In genomic region chr1:20508411-20508771, GRCh38 we compare ENCODE assay signal across 8 cellular contexts. TPM values are rescaled to one million over a fixed set of nuclear protein-coding genes. Genes with fewer than 3 reads are reported as not detected.
DNase-seq lines count a peak whose midpoint lies in the region; ATAC-seq lines count a peak whose summit lies in the region.

No MANE protein-coding gene starts in this region.

- H3K36me3 ChIP-seq in ACC112 (ENCODE audit: insufficient read depth, low read length) (peaks cover 7% of the 10 kb centered on the region; the same call in 1 of the 2 replicates), muscle layer of colon (ENCODE audit: insufficient read depth, low read length) (peaks cover 8% of the 10 kb centered on the region)

- H2AFZ ChIP-seq in ACC112 (ENCODE audit: low read length, unreplicated experiment), result peak overlapping the region; percentile 84

- peak overlapping the region; percentile 46 to 95 (median 95) for H3K27ac Mint-ChIP-seq in IgD-negative memory B cell
- H3K27ac Mint-ChIP-seq in central memory CD8-positive, alpha-beta T cell (ENCODE audit: low read depth), result peak overlapping the region; percentile 91

- no peaks in the 10 kb centered on the region for H3K9me3 Mint-ChIP-seq in IgD-negative memory B cell
- H3K9me3 Mint-ChIP-seq in central memory CD8-positive, alpha-beta T cell, result no peaks in the 10 kb centered on the region

- peaks cover 11 to 23% (median 15%) of the 10 kb centered on the region in 3 donors for H3K4me1 Mint-ChIP-seq in IgD-negative memory B cell
- peaks cover 24% of the 10 kb centered on the region for H3K4me1 Mint-ChIP-seq in central memory CD8-positive, alpha-beta T cell

- H3K27me3 ChIP-seq in ACC112 (ENCODE audit: insufficient read depth, low read length) (no peaks in the 10 kb centered on the region), muscle layer of colon (ENCODE audit: control insufficient read depth in 1 of 2, insufficient read depth in 2 of 2, low read length in 2 of 2) (no peaks in the 10 kb centered on the region)

- no peaks in the 10 kb centered on the region for H3K36me3 Mint-ChIP-seq in IgD-negative memory B cell
- H3K36me3 Mint-ChIP-seq in central memory CD8-positive, alpha-beta T cell (ENCODE audit: insufficient read depth), result peaks cover 15% of the 10 kb centered on the region

- ATAC-seq in central memory CD8-positive, alpha-beta T cell (replicated peaks; ENCODE audit: extremely low read depth, poor library complexity, severe bottlenecking), result no peak
- no peak for ATAC-seq in HG03469 (IDR thresholded peaks at IDR 0.05; ENCODE audit: unreplicated experiment)
- no peak for ATAC-seq in GM19467 (IDR thresholded peaks at IDR 0.05; ENCODE audit: unreplicated experiment)

- peak overlapping the region; percentile 83 to 95 (median 92) for H3K4me3 Mint-ChIP-seq in IgD-negative memory B cell
- H3K4me3 Mint-ChIP-seq in central memory CD8-positive, alpha-beta T cell, result peak overlapping the region; percentile 85

- peaks cover 10% of the 10 kb centered on the region for H3K27me3 Mint-ChIP-seq in IgD-negative memory B cell
- peaks cover 11% of the 10 kb centered on the region for H3K27me3 Mint-ChIP-seq in central memory CD8-positive, alpha-beta T cell

- peaks cover 43% of the 10 kb centered on the region for H3K79me2 ChIP-seq in ACC112 (ENCODE audit: control insufficient read depth, insufficient read depth, low read length, unreplicated experiment)

- DNase-seq in central memory CD8-positive, alpha-beta T cell (ENCODE audit: low spot score in 2 of 2), result no peak
- DNase-seq in posterior vena cava (ENCODE audit: low spot score) (no peak), occipital lobe (lab: John Stamatoyannopoulos, UW) (no peak)

- H3K4me3 ChIP-seq in ACC112 (ENCODE audit: low read depth, low read length) (peak overlapping the region; percentile 92), muscle layer of colon (ENCODE audit: low read depth in 1 of 2, low read length in 2 of 2) (peak overlapping the region; percentile 95 to 96)

- H3K27ac ChIP-seq in ACC112 (ENCODE audit: low read depth, low read length) (peak overlapping the region; percentile 47; the same call in 1 of the 2 replicates), muscle layer of colon (ENCODE audit: low read depth, low read length) (peak overlapping the region; percentile 73)

- no peaks in the 10 kb centered on the region for H3K9me3 ChIP-seq in muscle layer of colon (ENCODE audit: low read length)

- intact Hi-C loops in posterior vena cava (cut with DNase I), result no loop called here

- H3K4me1 ChIP-seq in ACC112 (ENCODE audit: control insufficient read depth, insufficient read depth, low read length, unreplicated experiment) (peaks cover 23% of the 10 kb centered on the region), muscle layer of colon (ENCODE audit: insufficient read depth, low read length) (peaks cover 35% of the 10 kb centered on the region)

- H3K9ac ChIP-seq in muscle layer of colon (ENCODE audit: low read length), result peak overlapping the region; percentile 82

RNA-seq across cellular contexts. Expression of gene MUL1, which starts 0.4 kb away (rescaled TPM):
- 37.1 TPM for polyA plus RNA-seq in IgD-negative memory B cell
- total RNA-seq in posterior vena cava, result 10 to 100 TPM; 20.9 to 21.7 TPM
- total RNA-seq in occipital lobe, result 17.5 TPM

RNA-seq across cellular contexts. Expression of gene CAMK2N1, which starts 22.4 kb away (rescaled TPM):
- polyA plus RNA-seq in IgD-negative memory B cell, result 1.6 TPM
- total RNA-seq in posterior vena cava (10 to 100 TPM; 12.3 to 22.9 TPM), occipital lobe (77.2 TPM)

RNA-seq across cellular contexts. Expression of gene FAM43B, which starts 44.0 kb away (rescaled TPM):
- not detected for polyA plus RNA-seq in IgD-negative memory B cell
- 1 to 10 TPM; 1.2 to 3.9 TPM for total RNA-seq in posterior vena cava
- 0.16 TPM for total RNA-seq in occipital lobe
